1 cellular context compared by ENCODE assay signal in the genomic region with DNA sequence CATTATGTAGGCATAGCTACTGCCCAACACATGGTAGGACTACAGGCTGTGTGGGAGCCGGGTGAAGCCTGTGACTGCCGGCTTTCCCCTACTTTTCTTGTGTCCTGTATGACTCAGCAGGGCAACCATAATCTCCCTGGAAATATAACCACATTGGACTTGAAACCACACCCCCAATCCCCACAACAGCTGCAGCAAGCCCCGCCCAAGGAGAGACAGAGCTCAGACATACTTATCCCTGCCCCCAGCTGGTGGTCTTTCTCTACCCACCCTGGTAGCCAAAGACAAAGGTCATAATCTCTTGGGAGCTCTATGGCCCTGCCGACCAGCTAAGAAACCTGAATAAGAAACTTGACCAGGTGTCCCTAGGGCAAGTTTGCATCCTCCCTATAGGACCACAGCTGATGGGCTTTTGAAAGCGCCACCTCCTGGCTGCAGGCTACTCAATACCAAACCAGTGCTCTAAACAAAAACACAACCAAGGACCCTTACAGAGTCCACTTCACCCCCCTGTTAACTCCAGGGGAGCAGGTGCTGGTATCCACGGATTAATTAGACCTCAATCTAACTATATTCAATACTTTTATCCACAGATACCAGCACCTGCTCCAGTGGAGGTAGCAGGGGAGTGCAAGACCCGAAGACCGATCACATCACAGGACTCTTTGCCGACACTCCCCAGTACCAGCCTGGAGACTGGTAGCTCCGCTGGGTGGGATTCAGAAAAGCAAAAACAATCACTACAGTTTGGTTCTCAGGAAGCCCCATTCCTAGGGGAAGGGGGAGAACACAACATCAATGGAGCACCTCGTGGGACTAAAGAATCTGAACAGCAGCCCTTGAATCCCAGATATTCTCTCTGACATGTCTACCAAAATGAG.
TF ChIP-seq lines count a peak whose summit lies in the region.

No MANE protein-coding gene starts in this region.

TF ChIP-seq in GM23338, 12 proteins besides CTCF, POLR2A, EP300 and RAD21:
- TF ChIP-seq, protein P1, sequence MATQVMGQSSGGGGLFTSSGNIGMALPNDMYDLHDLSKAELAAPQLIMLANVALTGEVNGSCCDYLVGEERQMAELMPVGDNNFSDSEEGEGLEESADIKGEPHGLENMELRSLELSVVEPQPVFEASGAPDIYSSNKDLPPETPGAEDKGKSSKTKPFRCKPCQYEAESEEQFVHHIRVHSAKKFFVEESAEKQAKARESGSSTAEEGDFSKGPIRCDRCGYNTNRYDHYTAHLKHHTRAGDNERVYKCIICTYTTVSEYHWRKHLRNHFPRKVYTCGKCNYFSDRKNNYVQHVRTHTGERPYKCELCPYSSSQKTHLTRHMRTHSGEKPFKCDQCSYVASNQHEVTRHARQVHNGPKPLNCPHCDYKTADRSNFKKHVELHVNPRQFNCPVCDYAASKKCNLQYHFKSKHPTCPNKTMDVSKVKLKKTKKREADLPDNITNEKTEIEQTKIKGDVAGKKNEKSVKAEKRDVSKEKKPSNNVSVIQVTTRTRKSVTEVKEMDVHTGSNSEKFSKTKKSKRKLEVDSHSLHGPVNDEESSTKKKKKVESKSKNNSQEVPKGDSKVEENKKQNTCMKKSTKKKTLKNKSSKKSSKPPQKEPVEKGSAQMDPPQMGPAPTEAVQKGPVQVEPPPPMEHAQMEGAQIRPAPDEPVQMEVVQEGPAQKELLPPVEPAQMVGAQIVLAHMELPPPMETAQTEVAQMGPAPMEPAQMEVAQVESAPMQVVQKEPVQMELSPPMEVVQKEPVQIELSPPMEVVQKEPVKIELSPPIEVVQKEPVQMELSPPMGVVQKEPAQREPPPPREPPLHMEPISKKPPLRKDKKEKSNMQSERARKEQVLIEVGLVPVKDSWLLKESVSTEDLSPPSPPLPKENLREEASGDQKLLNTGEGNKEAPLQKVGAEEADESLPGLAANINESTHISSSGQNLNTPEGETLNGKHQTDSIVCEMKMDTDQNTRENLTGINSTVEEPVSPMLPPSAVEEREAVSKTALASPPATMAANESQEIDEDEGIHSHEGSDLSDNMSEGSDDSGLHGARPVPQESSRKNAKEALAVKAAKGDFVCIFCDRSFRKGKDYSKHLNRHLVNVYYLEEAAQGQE (IDR thresholded peaks at IDR 0.05; ENCODE audit: unreplicated experiment): no peak
- no peak for TF ChIP-seq POLR2AphosphoS5 (IDR thresholded peaks at IDR 0.05; ENCODE audit: low read depth)
- no peak for TF ChIP-seq STAT1 (IDR thresholded peaks at IDR 0.05; ENCODE audit: unreplicated experiment)
- TF ChIP-seq EZH2 (IDR thresholded peaks at IDR 0.05; ENCODE audit: low read depth, unreplicated experiment): no peak
- no peak for TF ChIP-seq EZH2phosphoT487 (IDR thresholded peaks at IDR 0.05; ENCODE audit: unreplicated experiment)
- TF ChIP-seq, protein P2, sequence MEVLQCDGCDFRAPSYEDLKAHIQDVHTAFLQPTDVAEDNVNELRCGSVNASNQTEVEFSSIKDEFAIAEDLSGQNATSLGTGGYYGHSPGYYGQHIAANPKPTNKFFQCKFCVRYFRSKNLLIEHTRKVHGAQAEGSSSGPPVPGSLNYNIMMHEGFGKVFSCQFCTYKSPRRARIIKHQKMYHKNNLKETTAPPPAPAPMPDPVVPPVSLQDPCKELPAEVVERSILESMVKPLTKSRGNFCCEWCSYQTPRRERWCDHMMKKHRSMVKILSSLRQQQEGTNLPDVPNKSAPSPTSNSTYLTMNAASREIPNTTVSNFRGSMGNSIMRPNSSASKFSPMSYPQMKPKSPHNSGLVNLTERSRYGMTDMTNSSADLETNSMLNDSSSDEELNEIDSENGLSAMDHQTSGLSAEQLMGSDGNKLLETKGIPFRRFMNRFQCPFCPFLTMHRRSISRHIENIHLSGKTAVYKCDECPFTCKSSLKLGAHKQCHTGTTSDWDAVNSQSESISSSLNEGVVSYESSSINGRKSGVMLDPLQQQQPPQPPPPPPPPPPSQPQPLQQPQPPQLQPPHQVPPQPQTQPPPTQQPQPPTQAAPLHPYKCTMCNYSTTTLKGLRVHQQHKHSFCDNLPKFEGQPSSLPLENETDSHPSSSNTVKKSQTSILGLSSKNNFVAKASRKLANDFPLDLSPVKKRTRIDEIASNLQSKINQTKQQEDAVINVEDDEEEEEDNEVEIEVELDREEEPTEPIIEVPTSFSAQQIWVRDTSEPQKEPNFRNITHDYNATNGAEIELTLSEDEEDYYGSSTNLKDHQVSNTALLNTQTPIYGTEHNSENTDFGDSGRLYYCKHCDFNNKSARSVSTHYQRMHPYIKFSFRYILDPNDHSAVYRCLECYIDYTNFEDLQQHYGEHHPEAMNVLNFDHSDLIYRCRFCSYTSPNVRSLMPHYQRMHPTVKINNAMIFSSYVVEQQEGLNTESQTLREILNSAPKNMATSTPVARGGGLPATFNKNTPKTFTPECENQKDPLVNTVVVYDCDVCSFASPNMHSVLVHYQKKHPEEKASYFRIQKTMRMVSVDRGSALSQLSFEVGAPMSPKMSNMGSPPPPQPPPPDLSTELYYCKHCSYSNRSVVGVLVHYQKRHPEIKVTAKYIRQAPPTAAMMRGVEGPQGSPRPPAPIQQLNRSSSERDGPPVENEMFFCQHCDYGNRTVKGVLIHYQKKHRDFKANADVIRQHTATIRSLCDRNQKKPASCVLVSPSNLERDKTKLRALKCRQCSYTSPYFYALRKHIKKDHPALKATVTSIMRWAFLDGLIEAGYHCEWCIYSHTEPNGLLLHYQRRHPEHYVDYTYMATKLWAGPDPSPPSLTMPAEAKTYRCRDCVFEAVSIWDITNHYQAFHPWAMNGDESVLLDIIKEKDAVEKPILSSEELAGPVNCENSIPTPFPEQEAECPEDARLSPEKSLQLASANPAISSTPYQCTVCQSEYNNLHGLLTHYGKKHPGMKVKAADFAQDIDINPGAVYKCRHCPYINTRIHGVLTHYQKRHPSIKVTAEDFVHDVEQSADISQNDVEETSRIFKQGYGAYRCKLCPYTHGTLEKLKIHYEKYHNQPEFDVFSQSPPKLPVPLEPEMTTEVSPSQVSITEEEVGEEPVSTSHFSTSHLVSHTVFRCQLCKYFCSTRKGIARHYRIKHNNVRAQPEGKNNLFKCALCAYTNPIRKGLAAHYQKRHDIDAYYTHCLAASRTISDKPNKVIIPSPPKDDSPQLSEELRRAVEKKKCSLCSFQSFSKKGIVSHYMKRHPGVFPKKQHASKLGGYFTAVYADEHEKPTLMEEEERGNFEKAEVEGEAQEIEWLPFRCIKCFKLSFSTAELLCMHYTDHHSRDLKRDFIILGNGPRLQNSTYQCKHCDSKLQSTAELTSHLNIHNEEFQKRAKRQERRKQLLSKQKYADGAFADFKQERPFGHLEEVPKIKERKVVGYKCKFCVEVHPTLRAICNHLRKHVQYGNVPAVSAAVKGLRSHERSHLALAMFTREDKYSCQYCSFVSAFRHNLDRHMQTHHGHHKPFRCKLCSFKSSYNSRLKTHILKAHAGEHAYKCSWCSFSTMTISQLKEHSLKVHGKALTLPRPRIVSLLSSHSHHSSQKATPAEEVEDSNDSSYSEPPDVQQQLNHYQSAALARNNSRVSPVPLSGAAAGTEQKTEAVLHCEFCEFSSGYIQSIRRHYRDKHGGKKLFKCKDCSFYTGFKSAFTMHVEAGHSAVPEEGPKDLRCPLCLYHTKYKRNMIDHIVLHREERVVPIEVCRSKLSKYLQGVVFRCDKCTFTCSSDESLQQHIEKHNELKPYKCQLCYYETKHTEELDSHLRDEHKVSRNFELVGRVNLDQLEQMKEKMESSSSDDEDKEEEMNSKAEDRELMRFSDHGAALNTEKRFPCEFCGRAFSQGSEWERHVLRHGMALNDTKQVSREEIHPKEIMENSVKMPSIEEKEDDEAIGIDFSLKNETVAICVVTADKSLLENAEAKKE (CRISPR knock-in tag; IDR thresholded peaks at IDR 0.05): no peak
- no peak for TF ChIP-seq CREB1 (CRISPR knock-in tag; IDR thresholded peaks at IDR 0.05; ENCODE audit: low read depth)
- no peak for TF ChIP-seq ZNF114 (CRISPR knock-in tag; IDR thresholded peaks at IDR 0.05)
- no peak for TF ChIP-seq NANOG (IDR thresholded peaks at IDR 0.05; ENCODE audit: borderline replicate concordance)
- TF ChIP-seq, protein P3, sequence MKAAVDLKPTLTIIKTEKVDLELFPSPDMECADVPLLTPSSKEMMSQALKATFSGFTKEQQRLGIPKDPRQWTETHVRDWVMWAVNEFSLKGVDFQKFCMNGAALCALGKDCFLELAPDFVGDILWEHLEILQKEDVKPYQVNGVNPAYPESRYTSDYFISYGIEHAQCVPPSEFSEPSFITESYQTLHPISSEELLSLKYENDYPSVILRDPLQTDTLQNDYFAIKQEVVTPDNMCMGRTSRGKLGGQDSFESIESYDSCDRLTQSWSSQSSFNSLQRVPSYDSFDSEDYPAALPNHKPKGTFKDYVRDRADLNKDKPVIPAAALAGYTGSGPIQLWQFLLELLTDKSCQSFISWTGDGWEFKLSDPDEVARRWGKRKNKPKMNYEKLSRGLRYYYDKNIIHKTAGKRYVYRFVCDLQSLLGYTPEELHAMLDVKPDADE (IDR thresholded peaks at IDR 0.05): no peak
- no peak for TF ChIP-seq ZNF331 (CRISPR knock-in tag; IDR thresholded peaks at IDR 0.05; ENCODE audit: low read depth)
- no peak for TF ChIP-seq JUNB (IDR thresholded peaks at IDR 0.05; ENCODE audit: unreplicated experiment)
